12 cellular contexts compared by ENCODE assay signal in the genomic region with DNA sequence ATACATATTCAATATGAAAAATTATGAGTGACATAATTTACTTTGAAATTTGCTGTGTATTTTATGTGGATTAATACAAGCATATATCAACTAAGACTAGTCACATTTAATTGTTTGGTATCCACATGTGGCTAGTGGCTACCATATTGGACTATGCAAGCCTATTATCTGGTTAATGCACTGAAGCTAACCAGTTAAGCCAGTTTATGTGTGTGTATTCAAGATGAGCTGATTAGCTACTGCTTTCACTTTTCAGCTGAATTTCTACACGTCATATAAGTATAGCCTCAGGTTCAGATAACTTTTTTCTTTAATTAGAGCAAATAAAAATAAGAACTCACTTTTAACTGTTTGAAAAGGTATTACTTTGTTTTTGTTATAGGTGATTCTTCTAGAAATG.
DNase-seq lines count a peak whose midpoint lies in the region; ATAC-seq and TF ChIP-seq lines count a peak whose summit lies in the region.
"Had no signal": no experiment of that assay in that cellular context is flagged by ENCODE, and none has a peak within 500 bp of the region (broad histone marks: within the 10 kb centered on the region; RNA-seq: fewer than 3 reads in every experiment).

No MANE protein-coding gene starts in this region.

- H3K4me1 ChIP-seq in trophoblast cell (ENCODE audit: control insufficient read depth in 1 of 2, insufficient read depth in 2 of 2, low read length in 2 of 2) = peaks cover 2 to 3% of the 10 kb centered on the region in 2 experiments
- H3K4me1 ChIP-seq in stomach = peaks cover 0 to 8% (median under 1%) of the 10 kb centered on the region in 4 donors

- no peak for TF ChIP-seq EP300 in stomach (IDR thresholded peaks at IDR 0.05)

- H2AFZ ChIP-seq in trophoblast cell (ENCODE audit: insufficient read depth, low read length, poor library complexity) = no peak overlapping the region
- H2AFZ ChIP-seq: GM23338 had no signal

- H3K27me3 ChIP-seq in trophoblast cell (ENCODE audit: insufficient read depth, low read length) (no peaks in the 10 kb centered on the region), stomach (no peaks in the 10 kb centered on the region)

- H3K9ac ChIP-seq in trophoblast cell (ENCODE audit: low read length) = no peak overlapping the region

- TF ChIP-seq POLR2A in stomach (IDR thresholded peaks at IDR 0.05) = no peak

- H3K4me3 ChIP-seq in trophoblast cell (ENCODE audit: low read depth, low read length) = no peak overlapping the region
- no peak overlapping the region for H3K4me3 ChIP-seq in stomach
- H3K4me3 ChIP-seq: GM23338 had no signal

- DNase-seq in SIG-M5 treated with dmso at 0.1 percent for 504 hours (lab: John Stamatoyannopoulos, UW; ENCODE audit: unreplicated experiment) (peak; percentile 46), SIG-M5 (lab: John Stamatoyannopoulos, UW) (no peak), HT-29 (ENCODE audit: low spot score) (peak; percentile 17), OCI-M1 (lab: John Stamatoyannopoulos, UW) (peak; percentile 35), trophoblast cell (peak; percentile 27 to 79), stomach (no peak)
- no peak for DNase-seq in activated naive CD4-positive, alpha-beta T cell (lab: John Stamatoyannopoulos, UW)
- DNase-seq: C1 segment of cervical spinal cord; CD4-positive, alpha-beta memory T cell; H7 had no signal

- H2BK5ac ChIP-seq in trophoblast cell (ENCODE audit: low read depth, low read length, poor library complexity) = no peak overlapping the region

- no peak overlapping the region for H3K4me2 ChIP-seq in trophoblast cell (ENCODE audit: low read length)
- H3K4me2 ChIP-seq: GM23338 had no signal

- H4K12ac ChIP-seq in trophoblast cell (ENCODE audit: low read depth, low read length) = no peak overlapping the region

- H4K91ac ChIP-seq in trophoblast cell (ENCODE audit: low read depth, low read length) = no peak overlapping the region

- no peak for TF ChIP-seq CTCF in stomach (IDR thresholded peaks at IDR 0.05)

- no peak overlapping the region for H3K18ac ChIP-seq in trophoblast cell (ENCODE audit: low read length)

- intact Hi-C loops in stomach (cut with DNase I; ENCODE audit: low total_unique reads) = no loop called here

- H3K27ac ChIP-seq in trophoblast cell (ENCODE audit: low read depth, low read length) = no peak overlapping the region
- no peak overlapping the region for H3K27ac ChIP-seq in stomach

- H2BK12ac ChIP-seq in trophoblast cell (ENCODE audit: low read length) = no peak overlapping the region

- no peak overlapping the region for H2AK5ac ChIP-seq in trophoblast cell (ENCODE audit: low read length)

- H3K23ac ChIP-seq in trophoblast cell (ENCODE audit: low read length) = no peak overlapping the region

- no CpG with 5 or more reads among the region's 1 CpG for WGBS in trophoblast cell (ENCODE audit: extremely low coverage, insufficient coverage, insufficient read length)
- WGBS in stomach, 5 donors = 26 to 82% (median 30%) methylated on average over 1 of the region's 1 CpG

- no peak overlapping the region for H2BK120ac ChIP-seq in trophoblast cell (ENCODE audit: insufficient read depth, low read length, poor library complexity)

- no peaks in the 10 kb centered on the region for H3K79me1 ChIP-seq in trophoblast cell (ENCODE audit: low read length)

- H3K36me3 ChIP-seq in trophoblast cell (ENCODE audit: control insufficient read depth in 1 of 2, insufficient read depth in 2 of 2, low read length in 2 of 2) (no peaks in the 10 kb centered on the region), stomach (no peaks in the 10 kb centered on the region)

- no peak overlapping the region for H4K8ac ChIP-seq in trophoblast cell (ENCODE audit: low read depth, low read length)

- H3K4ac ChIP-seq in trophoblast cell (ENCODE audit: low read depth, low read length) = no peak overlapping the region

- H3K14ac ChIP-seq in trophoblast cell (ENCODE audit: low read length) = no peak overlapping the region

- no peaks in the 10 kb centered on the region for H3K79me2 ChIP-seq in trophoblast cell (ENCODE audit: control insufficient read depth, insufficient read depth, low read length, poor library complexity)

- H3K9me3 ChIP-seq in trophoblast cell (ENCODE audit: insufficient read depth, low read depth, low read length) (no peaks in the 10 kb centered on the region), stomach (peaks cover 0 to 5% (median 0%) of the 10 kb centered on the region in 4 donors)

- ATAC-seq in HG03095 (IDR thresholded peaks at IDR 0.05; ENCODE audit: unreplicated experiment) = no peak
- ATAC-seq: GM23338 had no signal

Comparison
In these comparisons a context has a peak if more than half of its experiments do, and no peak if none do; other contexts are left out.
1. DNase-seq: peak in SIG-M5 treated with dmso at 0.1 percent for 504 hours (single experiment), HT-29 (single experiment), OCI-M1 (single experiment) and trophoblast cell (2 of 2); none in SIG-M5 (single experiment), stomach (single experiment) and activated naive CD4-positive, alpha-beta T cell (0 of 4).